ENCODE assay signal across 26 cellular contexts in genomic region chr9:122366074-122366672, GRCh38. TPM values are rescaled to one million over a fixed set of nuclear protein-coding genes. Genes with fewer than 3 reads are reported as not detected.
DNase-seq lines count a peak whose midpoint lies in the region; TF ChIP-seq lines count a peak whose summit lies in the region.
"Had no signal": no experiment of that assay in that cellular context is flagged by ENCODE, and none has a peak within 500 bp of the region (broad histone marks: within the 10 kb centered on the region; RNA-seq: fewer than 3 reads in every experiment).

No MANE protein-coding gene starts in this region.

- H2BK12ac ChIP-seq in neuronal stem cell (ENCODE audit: low read length), result no peak overlapping the region

- H3K4ac ChIP-seq in neuronal stem cell (ENCODE audit: low read length), result no peak overlapping the region

- H3K4me1 Mint-ChIP-seq in dendritic cell treated with granulocyte-macrophage colony-stimulating factor and Interleukin-4, amounts not matched to agents 40 ng/mL and 50 ng/mL, for 4 days (ENCODE audit: low read depth), result peaks cover 36% of the 10 kb centered on the region
- peaks cover 5% of the 10 kb centered on the region for H3K4me1 Mint-ChIP-seq in activated CD4-positive, alpha-beta memory T cell treated with anti-CD3 and anti-CD28 coated beads for 36 hours (ENCODE audit: low read depth)

- POLR2A ChIA-PET in activated CD4-positive, alpha-beta memory T cell treated with anti-CD3 and anti-CD28 coated beads for 36 hours (lab: Charles Lee), result no interaction called here

- H3K4me3 ChIP-seq in BLaER1 (no peak overlapping the region), neuronal stem cell (ENCODE audit: low read length in 2 of 2) (no peak overlapping the region)
- H3K4me3 ChIP-seq: body of pancreas, gastrocnemius medialis, GM12878, left ventricle myocardium inferior, PC-9 had no signal

- H3K4me2 ChIP-seq in BLaER1 (peak overlapping the region; percentile 31), neuronal stem cell (ENCODE audit: insufficient read depth, low read length, poor library complexity, severe bottlenecking) (no peak overlapping the region)
- H3K4me2 ChIP-seq: PC-9 had no signal

- no peak overlapping the region for H3K18ac ChIP-seq in neuronal stem cell (ENCODE audit: low read length)

- TF ChIP-seq CTCF in GM13976 (IDR thresholded peaks at IDR 0.05; ENCODE audit: borderline replicate concordance, control extremely low read depth, extremely low read depth, insufficient read depth, missing control alignments), result no peak

- no peak overlapping the region for H4K91ac ChIP-seq in neuronal stem cell (ENCODE audit: low read depth, low read length, poor library complexity)

- no peak overlapping the region for H4K8ac ChIP-seq in neuronal stem cell (ENCODE audit: low read depth, low read length)

- H2BK120ac ChIP-seq in neuronal stem cell (ENCODE audit: low read depth, low read length), result no peak overlapping the region

- in situ Hi-C loops in GM13976 (cut with MboI; ENCODE audit: low sequenced_read_pairs, unreplicated experiment), result no loop called here

- H3K27ac ChIP-seq in BLaER1 (no peak overlapping the region), neuronal stem cell (replicated peaks; ENCODE audit: low read length) (no peak overlapping the region)
- H3K27ac ChIP-seq: body of pancreas, left ventricle myocardium inferior, PC-9 had no signal

- H3K4me1 ChIP-seq in BLaER1, result peaks cover 38% of the 10 kb centered on the region
- H3K4me1 ChIP-seq in neuronal stem cell (ENCODE audit: control insufficient read depth in 2 of 2, insufficient read depth in 1 of 2, low read depth in 1 of 2, low read length in 2 of 2), result peaks cover 0 to 2% of the 10 kb centered on the region in 2 donors

- peaks cover 9% of the 10 kb centered on the region for H3K9me3 Mint-ChIP-seq in dendritic cell treated with granulocyte-macrophage colony-stimulating factor and Interleukin-4, amounts not matched to agents 40 ng/mL and 50 ng/mL, for 4 days
- H3K9me3 Mint-ChIP-seq in activated CD4-positive, alpha-beta memory T cell treated with anti-CD3 and anti-CD28 coated beads for 36 hours, result peaks cover 3% of the 10 kb centered on the region
- H3K9me3 Mint-ChIP-seq: activated CD4-positive, alpha-beta T cell treated with anti-CD3 and anti-CD28 coated beads, Interleukin-2, amount 10 ng/mL, durations not matched to agents 7 days and 5 days; activated T-cell treated with anti-CD3 and anti-CD28 coated beads, Interleukin-2, amount 50 U/mL, for 4 hours; CD4-positive, alpha-beta T cell; T-helper 2 cell treated with Interferon-gamma antibody and Interleukin-4, amounts not matched to agents 5 μg/mL and 100 μg/mL, for 36 hours; type B pancreatic cell had no signal

- no peaks in the 10 kb centered on the region for H3K79me1 ChIP-seq in neuronal stem cell (ENCODE audit: low read depth, low read length)

- DNase-seq in NCI-H226, result peak; percentile 52
- no peak for DNase-seq in neuronal stem cell (ENCODE audit: low spot score)
- DNase-seq in GM13976 (ENCODE audit: low spot score), result no peak
- DNase-seq in NCI-H1930 (lab: John Stamatoyannopoulos, UW), result no peak
- DNase-seq in globus pallidus (ENCODE audit: low spot score), result no peak
- no peak for DNase-seq in activated CD4-positive, alpha-beta memory T cell treated with anti-CD3 and anti-CD28 coated beads for 36 hours
- DNase-seq: activated CD4-positive, alpha-beta T cell treated with anti-CD3 and anti-CD28 coated beads, Interleukin-2, amount 10 ng/mL, durations not matched to agents 7 days and 5 days; activated gamma-delta T cell treated with Interleukin-2 at 50 U/mL for 16 hours; activated T-cell treated with anti-CD3 and anti-CD28 coated beads, Interleukin-2, amount 50 U/mL, for 4 hours; body of pancreas; CD4-positive, alpha-beta T cell; gastrocnemius medialis; KBM-7; left ventricle myocardium inferior; naive thymus-derived CD4-positive, alpha-beta T cell; NCI-H1417 treated with DMSO at 0.1 percent for 48 hours; NCI-H2107; occipital lobe; PC-9; SHP77; stimulated activated CD4-positive, alpha-beta T cell treated with anti-CD3 and anti-CD28 coated beads, Interleukin-2, amount 100 ng/mL, for 48 hours had no signal

- peaks cover 4% of the 10 kb centered on the region for H3K36me3 Mint-ChIP-seq in dendritic cell treated with granulocyte-macrophage colony-stimulating factor and Interleukin-4, amounts not matched to agents 40 ng/mL and 50 ng/mL, for 4 days (ENCODE audit: low read depth)
- no peaks in the 10 kb centered on the region for H3K36me3 Mint-ChIP-seq in activated CD4-positive, alpha-beta memory T cell treated with anti-CD3 and anti-CD28 coated beads for 36 hours
- H3K36me3 Mint-ChIP-seq: naive thymus-derived CD4-positive, alpha-beta T cell; type B pancreatic cell had no signal

- intact Hi-C loops in dendritic cell treated with granulocyte-macrophage colony-stimulating factor and Interleukin-4, amounts not matched to agents 40 ng/mL and 50 ng/mL, for 4 days (cut with micrococcal nuclease), result no loop called here
- intact Hi-C loops in activated CD4-positive, alpha-beta memory T cell treated with anti-CD3 and anti-CD28 coated beads for 36 hours (cut with micrococcal nuclease), result no loop called here

- CTCF ChIA-PET in activated CD4-positive, alpha-beta memory T cell treated with anti-CD3 and anti-CD28 coated beads for 36 hours (lab: Charles Lee), result interaction anchor here (3.6 kb wide), 1 partner anchor 16 kb away, joined by 15 read pairs; no protein-coding TSS in a partner anchor

- WGBS in neuronal stem cell (ENCODE audit: extremely low coverage in 2 of 2, insufficient read length in 2 of 2, insufficient replicate concordance in 1 of 2), 2 donors, result no CpG with 5 or more reads among the region's 6 CpGs

- H3K23ac ChIP-seq in neuronal stem cell (ENCODE audit: low read depth, low read length, poor library complexity), result no peak overlapping the region

- no peak overlapping the region for H2AFZ ChIP-seq in neuronal stem cell (ENCODE audit: low read length)
- H2AFZ ChIP-seq: PC-9 had no signal

- H3K27me3 ChIP-seq in BLaER1, result no peaks in the 10 kb centered on the region
- H3K27me3 ChIP-seq in neuronal stem cell (ENCODE audit: control insufficient read depth in 3 of 3, insufficient read depth in 3 of 3, low read depth in 1 of 3, low read length in 3 of 3), result peaks cover 0 to 30% (median 9%) of the 10 kb centered on the region in 3 experiments
- H3K27me3 ChIP-seq: body of pancreas had no signal

- H3K14ac ChIP-seq in neuronal stem cell (ENCODE audit: low read length), result no peak overlapping the region

- H3K9me3 ChIP-seq in BLaER1 (no peaks in the 10 kb centered on the region), neuronal stem cell (replicated peaks in 1 of 2; ENCODE audit: control insufficient read depth in 2 of 2, insufficient read depth in 1 of 2, low read depth in 1 of 2, low read length in 2 of 2) (no peaks in the 10 kb centered on the region)
- H3K9me3 ChIP-seq: body of pancreas, gastrocnemius medialis, left ventricle myocardium inferior had no signal

- H3K4me3 Mint-ChIP-seq in dendritic cell treated with granulocyte-macrophage colony-stimulating factor and Interleukin-4, amounts not matched to agents 40 ng/mL and 50 ng/mL, for 4 days, result no peak overlapping the region
- no peak overlapping the region for H3K4me3 Mint-ChIP-seq in activated CD4-positive, alpha-beta memory T cell treated with anti-CD3 and anti-CD28 coated beads for 36 hours
- H3K4me3 Mint-ChIP-seq: activated CD4-positive, alpha-beta T cell treated with anti-CD3 and anti-CD28 coated beads, Interleukin-2, amount 10 ng/mL, durations not matched to agents 7 days and 5 days; activated T-cell treated with anti-CD3 and anti-CD28 coated beads, Interleukin-2, amount 50 U/mL, for 4 hours; CD4-positive, alpha-beta T cell; naive thymus-derived CD4-positive, alpha-beta T cell; T-helper 2 cell treated with Interferon-gamma antibody and Interleukin-4, amounts not matched to agents 5 μg/mL and 100 μg/mL, for 36 hours; type B pancreatic cell had no signal

- no peaks in the 10 kb centered on the region for H4K20me1 ChIP-seq in BLaER1

- no peak overlapping the region for H2AK5ac ChIP-seq in neuronal stem cell (ENCODE audit: low read depth, low read length)

- H3K27ac Mint-ChIP-seq in dendritic cell treated with granulocyte-macrophage colony-stimulating factor and Interleukin-4, amounts not matched to agents 40 ng/mL and 50 ng/mL, for 4 days, result peak overlapping the region; percentile 21
- H3K27ac Mint-ChIP-seq in activated CD4-positive, alpha-beta memory T cell treated with anti-CD3 and anti-CD28 coated beads for 36 hours, result no peak overlapping the region
- H3K27ac Mint-ChIP-seq: activated CD4-positive, alpha-beta T cell treated with anti-CD3 and anti-CD28 coated beads, Interleukin-2, amount 10 ng/mL, durations not matched to agents 7 days and 5 days; CD4-positive, alpha-beta T cell; naive thymus-derived CD4-positive, alpha-beta T cell; T-helper 2 cell treated with Interferon-gamma antibody and Interleukin-4, amounts not matched to agents 5 μg/mL and 100 μg/mL, for 36 hours; type B pancreatic cell had no signal

- no peaks in the 10 kb centered on the region for H3K36me3 ChIP-seq in BLaER1
- H3K36me3 ChIP-seq in neuronal stem cell (replicated peaks in 1 of 2; ENCODE audit: control insufficient read depth in 2 of 2, insufficient read depth in 2 of 2, low read length in 2 of 2), result no peaks in the 10 kb centered on the region
- H3K36me3 ChIP-seq: gastrocnemius medialis, left ventricle myocardium inferior had no signal

- H3K27me3 Mint-ChIP-seq in dendritic cell treated with granulocyte-macrophage colony-stimulating factor and Interleukin-4, amounts not matched to agents 40 ng/mL and 50 ng/mL, for 4 days, result peaks cover 1% of the 10 kb centered on the region
- H3K27me3 Mint-ChIP-seq in activated CD4-positive, alpha-beta memory T cell treated with anti-CD3 and anti-CD28 coated beads for 36 hours, result peaks cover 12% of the 10 kb centered on the region

- peak overlapping the region; percentile 28 for H2BK15ac ChIP-seq in neuronal stem cell (ENCODE audit: low read length)

- no peak overlapping the region for H3K9ac ChIP-seq in BLaER1
- no peak overlapping the region for H3K9ac ChIP-seq in neuronal stem cell (ENCODE audit: low read depth, low read length, poor library complexity)

- no peak overlapping the region for H2BK5ac ChIP-seq in neuronal stem cell (ENCODE audit: low read length)

RNA-seq across cellular contexts. Expression of gene PTGS1, which starts 4.7 kb away (rescaled TPM):
- 2.0 TPM for polyA plus RNA-seq in neuronal stem cell (2013, experiment 1 of 2)
- polyA plus RNA-seq in neuronal stem cell (2013, experiment 2 of 2), result 1.9 TPM
- under 1 TPM in 1 of 2 experiments, not detected in 1; 0.07 TPM for total RNA-seq in activated CD4-positive, alpha-beta memory T cell treated with anti-CD3 and anti-CD28 coated beads for 36 hours
- total RNA-seq: activated CD4-positive, alpha-beta T cell treated with anti-CD3 and anti-CD28 coated beads, Interleukin-2, amount 10 ng/mL, durations not matched to agents 7 days and 5 days had no signal
